Comparison of ENCODE assay signal across 18 cellular contexts in the genomic region with DNA sequence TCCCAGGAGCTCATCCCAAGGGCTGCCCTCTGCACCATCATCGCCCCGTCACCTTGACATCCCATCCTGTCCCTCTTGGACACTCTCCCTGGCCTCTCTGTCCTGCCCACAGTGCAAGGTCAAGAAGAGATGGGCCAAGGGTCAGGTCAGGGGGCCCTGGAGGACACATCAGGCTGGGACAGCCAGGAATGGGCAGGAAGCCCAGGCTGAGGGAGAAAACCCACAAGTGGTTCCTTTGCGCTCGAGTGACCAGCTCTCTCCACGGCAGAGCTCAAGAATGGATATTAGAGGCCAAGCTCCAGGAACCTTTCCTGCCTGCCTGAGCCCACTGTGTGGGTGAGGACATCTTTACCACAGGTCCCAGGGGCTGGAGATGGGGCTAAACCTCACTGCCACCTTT. TPM values are rescaled to one million over a fixed set of nuclear protein-coding genes. Genes with fewer than 3 reads are reported as not detected.
DNase-seq lines count a peak whose midpoint lies in the region; ATAC-seq, FAIRE-seq and TF ChIP-seq lines count a peak whose summit lies in the region.
"Had no signal": no experiment of that assay in that cellular context is flagged by ENCODE, and none has a peak within 500 bp of the region (broad histone marks: within the 10 kb centered on the region; RNA-seq: fewer than 3 reads in every experiment).

No MANE protein-coding gene starts in this region.

- no peak overlapping the region for H3K18ac ChIP-seq in H9 (ENCODE audit: insufficient read length, low read depth, low read length)

- no peaks in the 10 kb centered on the region for H3K79me1 ChIP-seq in H9 (ENCODE audit: insufficient read depth, low read depth, low read length, poor library complexity, severe bottlenecking)

- no peak overlapping the region for H2BK120ac ChIP-seq in H9 (ENCODE audit: low read depth, low read length, poor library complexity, severe bottlenecking)

- no peak overlapping the region for H3K23ac ChIP-seq in H9 (ENCODE audit: insufficient read length, low read depth, low read length)

- H2BK12ac ChIP-seq in H9 (ENCODE audit: insufficient read length, low read depth, low read length) = no peak overlapping the region

- H3K9ac ChIP-seq in H9 (ENCODE audit: extremely low read depth, insufficient read length, low read length) = no peak overlapping the region

- H3K4ac ChIP-seq in H9 (ENCODE audit: low read depth, low read length) = no peak overlapping the region

- no peaks in the 10 kb centered on the region for H3K4me1 ChIP-seq in H9 (ENCODE audit: insufficient read depth, low read length)
- H3K4me1 ChIP-seq in upper lobe of right lung = no peaks in the 10 kb centered on the region
- H3K4me1 ChIP-seq: HAP-1 had no signal

- H2BK5ac ChIP-seq in H9 (ENCODE audit: insufficient read length, low read length) = no peak overlapping the region

- H3K36me3 ChIP-seq in upper lobe of right lung = no peaks in the 10 kb centered on the region
- H3K36me3 ChIP-seq: HAP-1 had no signal

- H4K91ac ChIP-seq in H9 (ENCODE audit: insufficient read length, low read depth, low read length) = no peak overlapping the region

- no peak overlapping the region for H2AFZ ChIP-seq in H9 (ENCODE audit: low read length)
- H2AFZ ChIP-seq: GM23338 had no signal

- H3K56ac ChIP-seq in H9 (ENCODE audit: insufficient read length, low read depth, low read length) = no peak overlapping the region

- no peaks in the 10 kb centered on the region for H3K36me3 Mint-ChIP-seq in H9 (ENCODE audit: insufficient read depth in 1 of 3, low read depth in 3 of 3)
- H3K36me3 Mint-ChIP-seq: CD14-positive monocyte; CD8-positive, alpha-beta memory T cell had no signal

- no peak for TF ChIP-seq CTCF in H9 (conservative IDR thresholded peaks at IDR 0.05)
- no peak for TF ChIP-seq CTCF in upper lobe of right lung (IDR thresholded peaks at IDR 0.05)
- TF ChIP-seq CTCF in D721Med (IDR thresholded peaks at IDR 0.05; ENCODE audit: insufficient read depth, missing control alignments) = no peak

- no peak for FAIRE-seq in D721Med (lab: Jason Lieb, UNC)
- FAIRE-seq: GM12891, GM18507 had no signal

- no peak overlapping the region for H3K4me3 ChIP-seq in upper lobe of right lung
- H3K4me3 ChIP-seq: GM23338, HAP-1 had no signal

- ATAC-seq in upper lobe of right lung = peak; percentile 11
- no peak for ATAC-seq in GM21360 (IDR thresholded peaks at IDR 0.05; ENCODE audit: unreplicated experiment)
- ATAC-seq: GM23338 had no signal

- no peak overlapping the region for H2AK5ac ChIP-seq in H9 (ENCODE audit: insufficient read length, low read length)

- intact Hi-C loops in upper lobe of right lung (cut with DNase I) = no loop called here

- no peaks in the 10 kb centered on the region for H3K9me3 Mint-ChIP-seq in H9
- H3K9me3 Mint-ChIP-seq: CD4-positive, alpha-beta T cell; CD8-positive, alpha-beta memory T cell; GM23338; HFFc6 had no signal

- H3K79me2 ChIP-seq in H9 (ENCODE audit: insufficient read depth, low read length) = no peaks in the 10 kb centered on the region

- H3K27me3 ChIP-seq in H9 (ENCODE audit: insufficient read depth, low read length) = no peaks in the 10 kb centered on the region
- H3K27me3 ChIP-seq in upper lobe of right lung = no peaks in the 10 kb centered on the region

- DNase-seq in H9 (no peak), myocyte (ENCODE audit: low read depth) (peak; percentile 31), upper lobe of right lung (no peak), NCI-H524 treated with DMSO at 0.1 percent for 48 hours (lab: John Stamatoyannopoulos, UW) (no peak), D721Med (ENCODE audit: insufficient read length, low spot score) (no peak)
- DNase-seq: CD4-positive, alpha-beta T cell; CD8-positive, alpha-beta memory T cell; DMS53; DMS79 treated with DMSO at 0.1 percent for 48 hours; GF-D8; HFFc6 had no signal

- no peak overlapping the region for H3K27ac ChIP-seq in H9 (ENCODE audit: insufficient read length, low read depth, low read length)
- H3K27ac ChIP-seq in upper lobe of right lung = no peak overlapping the region

- H2BK20ac ChIP-seq in H9 (ENCODE audit: low read depth, low read length, poor library complexity, severe bottlenecking) = no peak overlapping the region

- H3K27ac Mint-ChIP-seq in H9 = no peak overlapping the region; a peak in 1 of 7 replicates
- H3K27ac Mint-ChIP-seq: CD4-positive, alpha-beta T cell; GM23338; HFFc6 had no signal

- no CpG with 5 or more reads among the region's 5 CpGs for whole genome bisulfite sequencing in H9 (ENCODE audit: extremely low coverage, insufficient read length, low lambda C conversion rate)

- H3K14ac ChIP-seq in H9 (ENCODE audit: insufficient read depth, low read length) = peak overlapping the region; percentile 20; the same call in 1 of the 2 replicates

- no peaks in the 10 kb centered on the region for H4K20me1 ChIP-seq in H9 (ENCODE audit: control insufficient read depth, insufficient read depth, insufficient read length)

- H3K4me2 ChIP-seq in H9 (ENCODE audit: insufficient read depth, insufficient read length, low read length) = no peak overlapping the region
- H3K4me2 ChIP-seq: GM23338 had no signal

- H4K5ac ChIP-seq in H9 (ENCODE audit: insufficient read length, low read depth, low read length) = no peak overlapping the region

- H2BK15ac ChIP-seq in H9 (ENCODE audit: low read depth, low read length) = no peak overlapping the region

- H3K4me1 Mint-ChIP-seq in H9 = peaks cover 0 to 11% of the 10 kb centered on the region in 2 experiments; a peak in 3 of 4 replicates
- H3K4me1 Mint-ChIP-seq: CD14-positive monocyte; CD8-positive, alpha-beta memory T cell had no signal

- H3K9me3 ChIP-seq in H9 (ENCODE audit: control insufficient read depth, low read depth, low read length) (no peaks in the 10 kb centered on the region), upper lobe of right lung (no peaks in the 10 kb centered on the region)
- H3K9me3 ChIP-seq: HAP-1 had no signal

- H3K23me2 ChIP-seq in H9 (ENCODE audit: insufficient read length, low read depth, low read length, poor library complexity, severe bottlenecking) = no peaks in the 10 kb centered on the region

- no peak overlapping the region for H3T11ph ChIP-seq in H9 (ENCODE audit: low read length)

- no peak overlapping the region for H4K8ac ChIP-seq in H9 (replicated peaks; ENCODE audit: insufficient read length, low read depth, low read length)

- peaks cover 2% of the 10 kb centered on the region for H3K27me3 Mint-ChIP-seq in H9 (ENCODE audit: low read depth)
- H3K27me3 Mint-ChIP-seq: CD4-positive, alpha-beta T cell; CD8-positive, alpha-beta memory T cell had no signal

- H3K4me3 Mint-ChIP-seq in H9 = no peak overlapping the region
- H3K4me3 Mint-ChIP-seq: CD14-positive monocyte; CD4-positive, alpha-beta T cell; CD8-positive, alpha-beta memory T cell; GM23338; HFFc6 had no signal

RNA-seq across cellular contexts. Expression of gene KCNN3, which starts 41.0 kb away (rescaled TPM):
- total RNA-seq in H9 (2021) (0.83 TPM in 2 replicates), myocyte (30.8 and 41.3 TPM in 2 replicates), upper lobe of right lung (7.6 TPM)
- 5.5 TPM for polyA plus RNA-seq in myocyte (2012)
- total RNA-seq: CD4-positive, alpha-beta T cell; HFFc6 had no signal
- polyA plus RNA-seq: BJ; CD14-positive monocyte; CD8-positive, alpha-beta memory T cell had no signal
